8 cellular contexts compared by ENCODE assay signal in genomic region chrX:135984220-135984619, GRCh38. TPM values are rescaled to one million over a fixed set of nuclear protein-coding genes. Genes with fewer than 3 reads are reported as not detected.
A peak's percentile ranks its signal among the peaks of the same experiment; 100 is the strongest.
DNase-seq lines count a peak whose midpoint lies in the region; FAIRE-seq and TF ChIP-seq lines count a peak whose summit lies in the region.

No MANE protein-coding gene starts in this region.

- no peak for FAIRE-seq in bronchial epithelial cell (lab: Jason Lieb, UNC)

- H3K9me3 Mint-ChIP-seq in CD4-positive, alpha-beta memory T cell, result peaks cover 0 to 1% (median 0%) of the 10 kb centered on the region in 8 donors
- H3K9me3 Mint-ChIP-seq in nephron, result peaks cover 20% of the 10 kb centered on the region

- H3K4me1 ChIP-seq in CD4-positive, alpha-beta memory T cell (ENCODE audit: insufficient read depth, low read length), result peaks cover 46% of the 10 kb centered on the region

- POLR2A ChIA-PET in CD4-positive, alpha-beta memory T cell (lab: Charles Lee; ENCODE audit: partially characterized antibody), result interaction anchor here (0.6 to 2.6 kb wide), 3 partner anchors 10 to 932 kb away, joined by 3 to 35 read pairs (median 4); partner anchors contain the start of genes MMGT1 and RTL8A

- peak overlapping the region; percentile 67 for H3K27ac ChIP-seq in CD4-positive, alpha-beta memory T cell (ENCODE audit: low read depth, low read length)

- peaks cover 28 to 83% (median 49%) of the 10 kb centered on the region in 4 donors for H3K4me1 Mint-ChIP-seq in CD4-positive, alpha-beta memory T cell
- H3K4me1 Mint-ChIP-seq in nephron, result peaks cover 17% of the 10 kb centered on the region

- TF ChIP-seq CTCF in bronchial epithelial cell (IDR thresholded peaks at IDR 0.05; ENCODE audit: insufficient read depth, low read length, severe bottlenecking), result no peak
- TF ChIP-seq CTCF in nephron (IDR thresholded peaks at IDR 0.05; ENCODE audit: unreplicated experiment in 3 of 3), result no peak
- no peak for TF ChIP-seq CTCF in GM20000 (IDR thresholded peaks at IDR 0.05; ENCODE audit: extremely low read depth, missing control alignments)

- no peaks in the 10 kb centered on the region for H3K9me3 ChIP-seq in CD4-positive, alpha-beta memory T cell (ENCODE audit: control insufficient read depth in 1 of 2, low read length in 2 of 2)

- H3K4me3 Mint-ChIP-seq in CD4-positive, alpha-beta memory T cell, result peak overlapping the region; percentile 77 to 98 (median 84)
- peak overlapping the region; percentile 79 to 91 (median 85) for H3K4me3 Mint-ChIP-seq in nephron

- H3K36me3 ChIP-seq in CD4-positive, alpha-beta memory T cell (ENCODE audit: insufficient read depth, low read length), result no peaks in the 10 kb centered on the region
- H3K36me3 ChIP-seq in bronchial epithelial cell (ENCODE audit: control insufficient read depth, insufficient read depth, low read length), result no peaks in the 10 kb centered on the region

- H3K4me3 ChIP-seq in CD4-positive, alpha-beta memory T cell (ENCODE audit: low read length in 2 of 2), result peak overlapping the region in 1 of 2 donors; percentile 80
- peak overlapping the region; percentile 75 for H3K4me3 ChIP-seq in Jurkat, Clone E6-1 (ENCODE audit: low read length)
- no peak overlapping the region for H3K4me3 ChIP-seq in bronchial epithelial cell (ENCODE audit: low read depth, low read length)

- peaks cover 0 to 11% of the 10 kb centered on the region in 2 donors for H3K36me3 Mint-ChIP-seq in CD4-positive, alpha-beta memory T cell
- no peaks in the 10 kb centered on the region for H3K36me3 Mint-ChIP-seq in nephron (ENCODE audit: low read depth)

- CTCF ChIA-PET in CD4-positive, alpha-beta memory T cell (lab: Charles Lee; ENCODE audit: partially characterized antibody), result interaction anchor here (1.5 kb wide), 1 partner anchor 9 kb away, joined by 7 read pairs; no protein-coding TSS in a partner anchor

- H3K27ac Mint-ChIP-seq in CD4-positive, alpha-beta memory T cell, result peak overlapping the region; percentile 83 to 93 (median 90)
- H3K27ac Mint-ChIP-seq in nephron, result peak overlapping the region; percentile 66 to 85 (median 68)

- no peak for DNase-seq in CD4-positive, alpha-beta memory T cell
- no peak for DNase-seq in Jurkat, Clone E6-1 (ENCODE audit: low read depth, low spot score)
- peak; percentile 42 for DNase-seq in bronchial epithelial cell (ENCODE audit: low read depth)
- DNase-seq in GM20000 (ENCODE audit: low spot score), result no peak
- DNase-seq in MV-4-11 (lab: John Stamatoyannopoulos, UW), result no peak
- DNase-seq in SHP77 treated with DMSO at 0.1 percent for 48 hours (lab: John Stamatoyannopoulos, UW), result no peak
- no peak for DNase-seq in NCI-H2196 treated with DMSO at 0.1 percent for 48 hours (lab: John Stamatoyannopoulos, UW; ENCODE audit: unreplicated experiment)

- no peaks in the 10 kb centered on the region for H3K27me3 Mint-ChIP-seq in CD4-positive, alpha-beta memory T cell
- no peaks in the 10 kb centered on the region for H3K27me3 Mint-ChIP-seq in nephron (ENCODE audit: low read depth)

- intact Hi-C loops in CD4-positive, alpha-beta memory T cell (cut with micrococcal nuclease), result loop anchor here (2.0 kb wide), 1 partner anchor 15 kb away; no protein-coding TSS in a partner anchor

- H3K27me3 ChIP-seq in CD4-positive, alpha-beta memory T cell (ENCODE audit: insufficient read depth, low read length), result no peaks in the 10 kb centered on the region
- no peaks in the 10 kb centered on the region for H3K27me3 ChIP-seq in bronchial epithelial cell (ENCODE audit: control insufficient read depth, insufficient read depth, low read length)

RNA-seq across cellular contexts. Expression of gene SLC9A6, which starts 1.0 kb away (rescaled TPM):
- total RNA-seq in CD4-positive, alpha-beta memory T cell, result 10 to 100 TPM; 20.5 to 24.3 TPM
- polyA plus RNA-seq in CD4-positive, alpha-beta memory T cell, result 10 to 100 TPM; 20.7 to 30.1 TPM
- polyA plus RNA-seq in Jurkat, Clone E6-1 (2012; ENCODE audit: insufficient read depth, insufficient read length), result 8.0 TPM
- total RNA-seq in bronchial epithelial cell, result 22.3 and 24.2 TPM in 2 replicates

RNA-seq across cellular contexts. Expression of gene MMGT1, which starts 10.4 kb away (rescaled TPM):
- 10 to 100 TPM; 28.5 to 29.0 TPM for total RNA-seq in CD4-positive, alpha-beta memory T cell
- 10 to 100 TPM in 1 of 2 donors, 1 to 10 TPM in 1; 9.1 to 13.7 TPM for polyA plus RNA-seq in CD4-positive, alpha-beta memory T cell
- polyA plus RNA-seq in Jurkat, Clone E6-1 (2012; ENCODE audit: insufficient read depth, insufficient read length), result 10.7 TPM
- total RNA-seq in bronchial epithelial cell, result 7.9 and 9.0 TPM in 2 replicates
